19 cellular contexts compared by ENCODE assay signal in the genomic region with DNA sequence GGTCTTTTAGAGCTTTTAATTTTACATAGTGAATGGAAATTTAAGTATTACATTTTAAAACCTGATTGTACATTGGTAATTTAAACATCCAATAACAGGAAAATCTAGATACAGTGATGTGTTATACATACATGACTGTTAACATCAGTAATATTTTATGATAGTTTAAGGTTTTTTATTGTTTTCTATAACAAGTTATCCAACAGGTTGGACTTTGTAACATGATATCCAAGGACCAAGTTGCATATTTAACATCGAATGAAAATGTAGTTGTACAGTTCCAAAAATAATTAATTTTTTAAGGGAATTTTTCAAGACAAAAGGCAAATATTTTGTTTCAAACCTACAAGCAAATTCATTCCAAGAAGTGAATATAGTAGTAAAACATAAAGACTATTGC. TPM values are rescaled to one million over a fixed set of nuclear protein-coding genes. Genes with fewer than 3 reads are reported as not detected.
DNase-seq lines count a peak whose midpoint lies in the region; ATAC-seq, FAIRE-seq and TF ChIP-seq lines count a peak whose summit lies in the region.
"Had no signal": no experiment of that assay in that cellular context is flagged by ENCODE, and none has a peak within 500 bp of the region (broad histone marks: within the 10 kb centered on the region; RNA-seq: fewer than 3 reads in every experiment).

No MANE protein-coding gene starts in this region.

- CTCF ChIA-PET in Caco-2 (lab: Charles Lee): no interaction called here

- H3K9ac ChIP-seq in SK-N-MC (ENCODE audit: insufficient read length) (no peak overlapping the region), kidney (ENCODE audit: low read length in 2 of 2) (no peak overlapping the region)
- H3K9ac ChIP-seq: BLaER1, GM23248 had no signal

- no peaks in the 10 kb centered on the region for H3K9me3 Mint-ChIP-seq in Caco-2 (ENCODE audit: unreplicated experiment)
- H3K9me3 Mint-ChIP-seq: CD4-positive, alpha-beta memory T cell had no signal

- H3K4me3 ChIP-seq in Caco-2 (ENCODE audit: low read depth, low read length) (no peak overlapping the region), SK-N-MC (no peak overlapping the region), kidney (ENCODE audit: low read length in 2 of 2) (no peak overlapping the region), mucosa of descending colon (no peak overlapping the region)
- H3K4me3 ChIP-seq: A549, BLaER1, GM23248, HAP-1 had no signal

- H3K27me3 ChIP-seq in Caco-2 (replicated peaks; ENCODE audit: control insufficient read depth, insufficient read depth, low read length): no peaks in the 10 kb centered on the region
- H3K27me3 ChIP-seq: BLaER1 had no signal

- intact Hi-C loops in Caco-2 (cut with micrococcal nuclease; ENCODE audit: unreplicated experiment) (no loop called here), kidney (cut with DNase I) (no loop called here), mucosa of descending colon (cut with DNase I, micrococcal nuclease) (no loop called here)

- POLR2A ChIA-PET in Caco-2 (lab: Charles Lee): no interaction called here

- H3K9me3 ChIP-seq in Caco-2 (no peaks in the 10 kb centered on the region), SK-N-MC (ENCODE audit: low read depth, low read length) (no peaks in the 10 kb centered on the region), kidney (ENCODE audit: control insufficient read depth in 1 of 2, low read length in 2 of 2) (no peaks in the 10 kb centered on the region), mucosa of descending colon (no peaks in the 10 kb centered on the region)
- H3K9me3 ChIP-seq: A549, BLaER1, HAP-1 had no signal

- no peaks in the 10 kb centered on the region for H3K36me3 ChIP-seq in Caco-2 (ENCODE audit: control insufficient read depth, insufficient read depth, low read length)
- H3K36me3 ChIP-seq in SK-N-MC (ENCODE audit: insufficient read depth, low read length): peaks cover 45% of the 10 kb centered on the region
- H3K36me3 ChIP-seq in kidney (ENCODE audit: control insufficient read depth in 1 of 2, insufficient read depth in 2 of 2, low read length in 2 of 2): peaks cover 0 to 5% of the 10 kb centered on the region in 2 donors
- H3K36me3 ChIP-seq in mucosa of descending colon (ENCODE audit: low read depth): no peaks in the 10 kb centered on the region

- H3K27ac ChIP-seq in SK-N-MC: peak overlapping the region; percentile 29; the same call in 1 of the 2 replicates
- H3K27ac ChIP-seq in kidney (ENCODE audit: low read depth in 2 of 2, low read length in 2 of 2): no peak overlapping the region
- H3K27ac ChIP-seq: A549, BLaER1, GM23248 had no signal

- TF ChIP-seq CTCF in Caco-2 (IDR thresholded peaks at IDR 0.05; ENCODE audit: insufficient read depth in 1 of 2, low read depth in 1 of 2, low read length in 1 of 2, severe bottlenecking in 1 of 2, unreplicated experiment in 1 of 2): no peak
- TF ChIP-seq CTCF in kidney (IDR thresholded peaks at IDR 0.05; ENCODE audit: borderline replicate concordance, extremely low read depth, insufficient read depth): no peak
- no peak for TF ChIP-seq CTCF in mucosa of descending colon (IDR thresholded peaks at IDR 0.05)

- H3K4me1 Mint-ChIP-seq in Caco-2 (ENCODE audit: low read depth, unreplicated experiment): no peaks in the 10 kb centered on the region
- H3K4me1 Mint-ChIP-seq: CD14-positive monocyte had no signal

- no peak for ATAC-seq in mucosa of descending colon
- ATAC-seq: A549 had no signal

- DNase-seq in Caco-2 (no peak), SK-N-MC (ENCODE audit: low read depth, low spot score) (no peak), kidney (no peak), islet precursor cell (no peak), mucosa of descending colon (no peak), NCI-H510A treated with DMSO at 0.1 percent for 48 hours (lab: John Stamatoyannopoulos, UW) (no peak)
- DNase-seq: Calu3; CD4-positive, alpha-beta memory T cell; DMS 273 treated with DMSO at 0.1 percent for 48 hours; DMS53; DND-41; EL; GM23248 had no signal

- peaks cover 12% of the 10 kb centered on the region for H3K36me3 Mint-ChIP-seq in Caco-2 (ENCODE audit: insufficient read depth, unreplicated experiment)

- TSS peak; percentile 7 for BruUV-seq in Caco-2 (replicated peaks; lab: Mats Ljungman, UMichigan)

- no peak overlapping the region for H3K27ac Mint-ChIP-seq in Caco-2 (ENCODE audit: unreplicated experiment)
- H3K27ac Mint-ChIP-seq: CD14-positive monocyte had no signal

- no peak overlapping the region for H3K4me3 Mint-ChIP-seq in Caco-2 (ENCODE audit: unreplicated experiment)
- H3K4me3 Mint-ChIP-seq: CD14-positive monocyte; CD4-positive, alpha-beta memory T cell had no signal

- FAIRE-seq in G401.6 (lab: Jason Lieb, UNC) (peak; percentile 57), kidney (lab: Jason Lieb, UNC) (peak; percentile 46)
- FAIRE-seq: A549, GM12891 had no signal

- H3K27me3 Mint-ChIP-seq in Caco-2 (ENCODE audit: insufficient read depth, unreplicated experiment): no peaks in the 10 kb centered on the region
- H3K27me3 Mint-ChIP-seq: CD4-positive, alpha-beta memory T cell had no signal

- H3K4me1 ChIP-seq in Caco-2: no peaks in the 10 kb centered on the region
- H3K4me1 ChIP-seq in kidney (ENCODE audit: control insufficient read depth in 1 of 2, insufficient read depth in 1 of 2, low read depth in 1 of 2, low read length in 2 of 2): no peaks in the 10 kb centered on the region
- H3K4me1 ChIP-seq in mucosa of descending colon (ENCODE audit: low read depth): no peaks in the 10 kb centered on the region
- H3K4me1 ChIP-seq: A549, BLaER1 had no signal

RNA-seq across cellular contexts. Expression of a gene that starts 14.3 kb away (rescaled TPM):
- total RNA-seq in Caco-2 (2022) (20.7 and 21.5 TPM in 2 replicates), kidney (15.6 TPM), mucosa of descending colon (10 to 100 TPM; 15.2 to 28.8 (median 23.6) TPM)
- polyA plus RNA-seq in kidney (ENCODE audit: insufficient read depth, low read depth, low replicate concordance): 25.3 TPM

RNA-seq across cellular contexts. Expression of a gene that starts 31.0 kb away (rescaled TPM):
- total RNA-seq in Caco-2 (2022) (48.9 and 50.5 TPM in 2 replicates), kidney (73.1 TPM), mucosa of descending colon (10 to 100 TPM; 41.0 to 82.0 (median 45.3) TPM)
- 11.4 TPM for polyA plus RNA-seq in kidney (ENCODE audit: insufficient read depth, low read depth, low replicate concordance)

RNA-seq across cellular contexts. Expression of a gene that starts 31.5 kb away (rescaled TPM):
- total RNA-seq in Caco-2 (2022) (49.2 and 50.0 TPM in 2 replicates), kidney (72.0 TPM), mucosa of descending colon (10 to 100 TPM; 34.1 to 90.8 (median 43.6) TPM)
- 4.8 TPM for polyA plus RNA-seq in kidney (ENCODE audit: insufficient read depth, low read depth, low replicate concordance)

RNA-seq across cellular contexts. Expression of a gene that starts 31.7 kb away (rescaled TPM):
- total RNA-seq in Caco-2 (2022): 49.6 and 49.9 TPM in 2 replicates
- 26.4 TPM for total RNA-seq in kidney
- 15.2 TPM for polyA plus RNA-seq in kidney (ENCODE audit: insufficient read depth, low read depth, low replicate concordance)
- 10 to 100 TPM; 28.7 to 32.7 (median 29.1) TPM for total RNA-seq in mucosa of descending colon
